ENCODE assay signal across 2 cellular contexts in the genomic region with DNA sequence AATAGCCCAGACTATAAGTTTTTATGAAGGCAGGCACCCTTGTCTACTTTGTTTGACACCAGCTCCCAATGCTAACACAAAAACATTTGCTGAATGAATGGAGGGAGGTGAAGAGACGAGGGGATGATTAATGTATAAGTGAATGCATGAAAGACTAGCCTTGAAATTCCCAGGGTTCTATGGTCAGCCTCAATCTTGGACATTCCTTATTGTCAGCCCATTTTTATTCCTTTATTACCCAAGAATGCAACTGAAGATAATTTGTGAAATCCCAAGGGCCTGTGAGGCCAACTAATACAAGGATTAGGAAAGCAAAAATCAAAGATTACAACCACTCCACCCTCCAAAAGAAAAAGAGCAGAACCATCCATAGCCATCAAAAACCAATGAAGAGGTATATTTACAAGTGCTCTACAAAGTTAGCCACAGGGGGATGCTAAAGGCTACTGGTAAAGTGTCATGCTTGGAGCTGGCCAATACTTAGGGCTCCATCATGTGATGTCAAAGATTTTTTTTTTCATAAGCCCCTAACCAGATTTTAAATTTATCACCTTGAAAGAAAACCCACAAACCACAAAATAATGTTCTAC.
TF ChIP-seq lines count a peak whose summit lies in the region.

No MANE protein-coding gene starts in this region.

TF ChIP-seq in HCT116, 20 proteins besides CTCF, POLR2A, EP300 and RAD21:
- TF ChIP-seq, protein P1, sequence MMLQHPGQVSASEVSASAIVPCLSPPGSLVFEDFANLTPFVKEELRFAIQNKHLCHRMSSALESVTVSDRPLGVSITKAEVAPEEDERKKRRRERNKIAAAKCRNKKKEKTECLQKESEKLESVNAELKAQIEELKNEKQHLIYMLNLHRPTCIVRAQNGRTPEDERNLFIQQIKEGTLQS (IDR thresholded peaks at IDR 0.05), result no peak
- TF ChIP-seq CBX3 (IDR thresholded peaks at IDR 0.05; ENCODE audit: low read depth) (no peak), EZH2 (IDR thresholded peaks at IDR 0.05) (no peak), SP1 (IDR thresholded peaks at IDR 0.05; ENCODE audit: low read depth) (no peak), YY1 (IDR thresholded peaks at IDR 0.05; ENCODE audit: extremely low read depth, insufficient replicate concordance, low read depth, low read length) (no peak), JUND (IDR thresholded peaks at IDR 0.05) (no peak), ZFX (IDR thresholded peaks at IDR 0.05) (no peak), FOSL1 (IDR thresholded peaks at IDR 0.05; ENCODE audit: low read depth) (no peak), POLR2AphosphoS5 (IDR thresholded peaks at IDR 0.05; ENCODE audit: low read depth, low read length) (no peak), MAX (IDR thresholded peaks at IDR 0.05) (no peak), ZBTB33 (IDR thresholded peaks at IDR 0.05; ENCODE audit: extremely low read depth, insufficient replicate concordance, low read length) (no peak), SRF (IDR thresholded peaks at IDR 0.05; ENCODE audit: low read depth) (no peak), REST (IDR thresholded peaks at IDR 0.05; ENCODE audit: low read depth) (no peak), TCF7L2 (IDR thresholded peaks at IDR 0.05; ENCODE audit: borderline replicate concordance, extremely low read depth, insufficient read depth, insufficient read length) (no peak), ELF1 (IDR thresholded peaks at IDR 0.05; ENCODE audit: borderline replicate concordance, low read depth) (no peak), EZH2phosphoT487 (IDR thresholded peaks at IDR 0.05; ENCODE audit: borderline replicate concordance) (no peak), EGR1 (IDR thresholded peaks at IDR 0.05; ENCODE audit: low read depth) (no peak), CEBPB (IDR thresholded peaks at IDR 0.05; ENCODE audit: low read depth) (no peak), SIN3A (IDR thresholded peaks at IDR 0.05; ENCODE audit: low read depth) (no peak), ZNF274 (IDR thresholded peaks at IDR 0.05; ENCODE audit: low read depth, low read length) (no peak)

TF ChIP-seq in HepG2, 621 proteins besides CTCF, POLR2A, EP300 and RAD21:
- TF ChIP-seq STAG1 (CRISPR knock-in tag; IDR thresholded peaks at IDR 0.05) (peak; percentile 35), CENPT (CRISPR knock-in tag; IDR thresholded peaks at IDR 0.05; ENCODE audit: low read depth) (no peak), AHDC1 (CRISPR knock-in tag; IDR thresholded peaks at IDR 0.05; ENCODE audit: borderline replicate concordance) (no peak), RAD51 (IDR thresholded peaks at IDR 0.05; ENCODE audit: borderline replicate concordance) (no peak), ZNF543 (CRISPR knock-in tag; IDR thresholded peaks at IDR 0.05) (no peak)
